Comparison of ENCODE assay signal across 1 cellular context in the genomic region with DNA sequence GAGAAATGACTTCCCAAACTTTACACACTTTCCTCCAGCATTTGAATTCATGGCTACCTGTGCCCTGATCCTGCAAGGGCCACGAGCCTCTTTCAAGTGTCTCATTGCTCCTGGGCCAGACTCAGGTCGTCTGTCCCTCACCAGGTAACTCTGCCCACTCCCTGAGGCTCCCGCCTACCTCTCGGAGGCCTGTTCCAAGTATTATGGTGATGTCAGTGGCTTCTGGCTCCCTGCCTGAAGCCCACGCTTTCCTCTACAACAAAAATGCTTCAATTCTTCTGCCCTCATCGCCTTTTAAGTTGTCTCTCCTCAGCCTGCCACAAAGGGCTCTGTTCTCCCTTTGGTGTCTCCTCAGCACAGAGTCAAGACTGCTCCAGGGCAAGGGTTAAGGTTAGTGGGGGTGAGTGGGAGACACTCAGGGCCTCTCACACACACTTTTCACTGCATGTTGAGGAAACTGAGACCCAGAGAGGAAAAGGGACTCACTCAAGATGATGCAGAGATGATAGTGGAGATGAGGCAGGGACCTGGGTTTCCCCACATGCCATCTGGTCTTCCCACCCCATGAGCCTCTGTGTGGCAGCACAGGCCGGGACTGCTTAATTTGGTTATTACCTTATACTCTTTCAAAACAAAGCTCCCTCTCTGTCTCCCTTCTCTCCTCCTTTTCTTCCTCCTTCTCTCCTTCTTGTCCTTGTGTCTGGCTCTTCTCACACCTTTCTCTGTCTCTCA.
TF ChIP-seq lines count a peak whose summit lies in the region.

No MANE protein-coding gene starts in this region.

TF ChIP-seq in SK-N-SH, 30 proteins besides CTCF, POLR2A, EP300 and RAD21:
- no peak for TF ChIP-seq SIN3A (IDR thresholded peaks at IDR 0.05; ENCODE audit: borderline replicate concordance, low read depth, low read length)
- no peak for TF ChIP-seq TEAD4 (IDR thresholded peaks at IDR 0.05; ENCODE audit: borderline replicate concordance, insufficient read depth)
- TF ChIP-seq GABPA (IDR thresholded peaks at IDR 0.05; ENCODE audit: low read depth), result no peak
- TF ChIP-seq, protein P1, sequence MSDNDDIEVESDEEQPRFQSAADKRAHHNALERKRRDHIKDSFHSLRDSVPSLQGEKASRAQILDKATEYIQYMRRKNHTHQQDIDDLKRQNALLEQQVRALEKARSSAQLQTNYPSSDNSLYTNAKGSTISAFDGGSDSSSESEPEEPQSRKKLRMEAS (IDR thresholded peaks at IDR 0.05; ENCODE audit: low read depth), result no peak
- TF ChIP-seq ELF1 (IDR thresholded peaks at IDR 0.05), result no peak
- TF ChIP-seq MEF2A (IDR thresholded peaks at IDR 0.05; ENCODE audit: borderline replicate concordance, low read depth), result no peak
- no peak for TF ChIP-seq YY1 (IDR thresholded peaks at IDR 0.05; ENCODE audit: low read depth)
- no peak for TF ChIP-seq TCF12 (IDR thresholded peaks at IDR 0.05)
- TF ChIP-seq FOXM1 (IDR thresholded peaks at IDR 0.05; ENCODE audit: low read depth), result no peak
- no peak for TF ChIP-seq MXI1 (IDR thresholded peaks at IDR 0.05; ENCODE audit: low read depth, low read length)
- TF ChIP-seq NFIC (IDR thresholded peaks at IDR 0.05; ENCODE audit: borderline replicate concordance), result no peak
- no peak for TF ChIP-seq CHD2 (IDR thresholded peaks at IDR 0.05; ENCODE audit: low read length, partially characterized antibody)
- TF ChIP-seq, protein P2, sequence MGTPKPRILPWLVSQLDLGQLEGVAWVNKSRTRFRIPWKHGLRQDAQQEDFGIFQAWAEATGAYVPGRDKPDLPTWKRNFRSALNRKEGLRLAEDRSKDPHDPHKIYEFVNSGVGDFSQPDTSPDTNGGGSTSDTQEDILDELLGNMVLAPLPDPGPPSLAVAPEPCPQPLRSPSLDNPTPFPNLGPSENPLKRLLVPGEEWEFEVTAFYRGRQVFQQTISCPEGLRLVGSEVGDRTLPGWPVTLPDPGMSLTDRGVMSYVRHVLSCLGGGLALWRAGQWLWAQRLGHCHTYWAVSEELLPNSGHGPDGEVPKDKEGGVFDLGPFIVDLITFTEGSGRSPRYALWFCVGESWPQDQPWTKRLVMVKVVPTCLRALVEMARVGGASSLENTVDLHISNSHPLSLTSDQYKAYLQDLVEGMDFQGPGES (IDR thresholded peaks at IDR 0.05; ENCODE audit: low read depth, low read length), result no peak
- no peak for TF ChIP-seq POLR2AphosphoS5 (IDR thresholded peaks at IDR 0.05; ENCODE audit: low read depth, low read length)
- no peak for TF ChIP-seq FOXJ3 (CRISPR knock-in tag; IDR thresholded peaks at IDR 0.05)
- TF ChIP-seq, protein P3, sequence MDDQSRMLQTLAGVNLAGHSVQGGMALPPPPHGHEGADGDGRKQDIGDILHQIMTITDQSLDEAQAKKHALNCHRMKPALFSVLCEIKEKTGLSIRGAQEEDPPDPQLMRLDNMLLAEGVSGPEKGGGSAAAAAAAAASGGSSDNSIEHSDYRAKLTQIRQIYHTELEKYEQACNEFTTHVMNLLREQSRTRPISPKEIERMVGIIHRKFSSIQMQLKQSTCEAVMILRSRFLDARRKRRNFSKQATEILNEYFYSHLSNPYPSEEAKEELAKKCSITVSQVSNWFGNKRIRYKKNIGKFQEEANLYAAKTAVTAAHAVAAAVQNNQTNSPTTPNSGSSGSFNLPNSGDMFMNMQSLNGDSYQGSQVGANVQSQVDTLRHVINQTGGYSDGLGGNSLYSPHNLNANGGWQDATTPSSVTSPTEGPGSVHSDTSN (IDR thresholded peaks at IDR 0.05), result no peak
TF ChIP-seq in SK-N-SH: peak in this region for 0.
